ENCODE assay signal across 28 cellular contexts in the genomic region with DNA sequence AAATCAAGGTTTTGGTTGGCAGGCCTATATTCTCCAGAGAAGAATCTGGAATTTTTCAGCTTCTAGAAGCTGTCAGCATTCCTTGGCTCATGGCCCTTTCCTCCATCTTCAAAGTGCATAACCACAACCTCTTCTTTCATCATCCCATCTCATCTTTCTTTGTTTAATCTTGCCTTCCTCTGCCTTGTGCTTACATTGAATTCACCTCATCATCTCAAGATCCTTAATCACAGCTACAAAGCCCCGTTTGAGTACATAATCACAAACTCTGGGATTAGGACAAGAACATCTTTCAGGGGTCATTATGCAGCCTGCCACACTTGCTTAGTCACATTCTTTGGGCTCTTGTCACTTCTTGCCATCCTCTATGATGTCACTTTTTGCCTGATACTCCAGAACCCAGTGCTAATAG.
A peak's percentile ranks its signal among the peaks of the same experiment; 100 is the strongest.
DNase-seq lines count a peak whose midpoint lies in the region; ATAC-seq, FAIRE-seq and TF ChIP-seq lines count a peak whose summit lies in the region.
"Had no signal": no experiment of that assay in that cellular context is flagged by ENCODE, and none has a peak within 500 bp of the region (broad histone marks: within the 10 kb centered on the region; RNA-seq: fewer than 3 reads in every experiment).

No MANE protein-coding gene starts in this region.

- peak overlapping the region; percentile 5; the same call in 1 of the 2 replicates for H2BK20ac ChIP-seq in IMR-90 (ENCODE audit: low read depth, low read length)

- H3K4me2 ChIP-seq in IMR-90 (ENCODE audit: low read depth, low read length), result no peak overlapping the region
- H3K4me2 ChIP-seq: KMS-11 had no signal

- peak overlapping the region; percentile 6; the same call in 1 of the 2 replicates for H3K4ac ChIP-seq in IMR-90 (ENCODE audit: low read depth, low read length)

- H3K4me1 ChIP-seq in IMR-90 (ENCODE audit: control insufficient read depth, insufficient read depth, low read length), result peaks cover 5% of the 10 kb centered on the region
- H3K4me1 ChIP-seq: lower lobe of right lung had no signal

- dilution Hi-C loops in IMR-90 (cut with HindIII; ENCODE audit: low sequenced_read_pairs, unreplicated experiment), result no loop called here

- TF ChIP-seq CTCF in IMR-90 (conservative IDR thresholded peaks at IDR 0.05; ENCODE audit: low read depth, low read length), result no peak
- no peak for TF ChIP-seq CTCF in bronchial epithelial cell (IDR thresholded peaks at IDR 0.05; ENCODE audit: insufficient read depth, low read length, severe bottlenecking)

- peak overlapping the region; percentile 84; the same call in 2 of the 3 replicates for H2BK15ac ChIP-seq in IMR-90 (ENCODE audit: low read depth, low read length)

- peak overlapping the region; percentile 61 for H2AK5ac ChIP-seq in IMR-90 (ENCODE audit: low read depth, low read length)

- H3K36me3 ChIP-seq in IMR-90 (ENCODE audit: control insufficient read depth, insufficient read depth, low read length) (no peaks in the 10 kb centered on the region), bronchial epithelial cell (ENCODE audit: control insufficient read depth, insufficient read depth, low read length) (no peaks in the 10 kb centered on the region)
- H3K36me3 ChIP-seq: brain microvascular endothelial cell, lower lobe of right lung, thoracic aorta had no signal

- H3K18ac ChIP-seq in IMR-90 (ENCODE audit: low read depth, low read length), result no peak overlapping the region; the same call in 1 of the 2 replicates

- no peak overlapping the region for H3K27ac Mint-ChIP-seq in activated naive CD8-positive, alpha-beta T cell treated with anti-CD3 and anti-CD28 coated beads for 36 hours
- H3K27ac Mint-ChIP-seq: activated CD4-positive, alpha-beta T cell treated with anti-CD3 and anti-CD28 coated beads, Interleukin-2, amount 10 ng/mL, durations not matched to agents 7 days and 5 days; activated T-cell treated with anti-CD3 and anti-CD28 coated beads, Interleukin-2, amount 50 U/mL, for 24 hours; effector memory CD8-positive, alpha-beta T cell; nephron; stimulated activated naive CD8-positive, alpha-beta T cell treated with anti-CD3 and anti-CD28 coated beads, Interleukin-15, Interleukin-2, amounts not matched to agents 100 ng/mL and 50 ng/mL, for 24 hours had no signal

- no peaks in the 10 kb centered on the region for H3K79me1 ChIP-seq in IMR-90 (ENCODE audit: low read depth in 1 of 2, low read length in 2 of 2)

- no peak for TF ChIP-seq POLR2A in IMR-90 (IDR thresholded peaks at IDR 0.05; ENCODE audit: low read depth, low read length)

- peak overlapping the region; percentile 65; the same call in 1 of the 2 replicates for H2BK120ac ChIP-seq in IMR-90 (ENCODE audit: low read depth, low read length)

- peak overlapping the region; percentile 22 for H4K91ac ChIP-seq in IMR-90 (ENCODE audit: insufficient read depth, low read depth, low read length)

- 0 out of 2 replicates have a peak overlapping the region, but pooled peaks have one; percentile 1 for H3K23ac ChIP-seq in IMR-90 (ENCODE audit: low read depth, low read length)

- no peaks in the 10 kb centered on the region for H3K36me3 Mint-ChIP-seq in activated naive CD8-positive, alpha-beta T cell treated with anti-CD3 and anti-CD28 coated beads for 36 hours

- BruUV-seq in IMR-90 (replicated peaks; lab: Mats Ljungman, UMichigan), result no TSS peak

- ATAC-seq in IMR-90 (ENCODE audit: low read depth), result peak; percentile 30
- ATAC-seq: effector memory CD8-positive, alpha-beta T cell; esophagus mucosa; lower lobe of right lung; Right ventricle myocardium inferior had no signal

- peaks cover 4% of the 10 kb centered on the region for H3K9me1 ChIP-seq in IMR-90 (ENCODE audit: insufficient read depth, low read length)

- peak; percentile 77 for FAIRE-seq in bronchial epithelial cell (lab: Jason Lieb, UNC)
- FAIRE-seq: kidney had no signal

- no peaks in the 10 kb centered on the region for H3K9me3 Mint-ChIP-seq in activated naive CD8-positive, alpha-beta T cell treated with anti-CD3 and anti-CD28 coated beads for 36 hours
- H3K9me3 Mint-ChIP-seq: activated CD4-positive, alpha-beta T cell treated with anti-CD3 and anti-CD28 coated beads, Interleukin-2, amount 10 ng/mL, durations not matched to agents 7 days and 5 days; activated T-cell treated with anti-CD3 and anti-CD28 coated beads, Interleukin-2, amount 50 U/mL, for 24 hours; effector memory CD8-positive, alpha-beta T cell; nephron; stimulated activated naive CD8-positive, alpha-beta T cell treated with anti-CD3 and anti-CD28 coated beads, Interleukin-15, Interleukin-2, amounts not matched to agents 100 ng/mL and 50 ng/mL, for 24 hours had no signal

- H3K4me3 ChIP-seq in IMR-90 (ENCODE audit: insufficient read depth, low read depth, low read length) (no peak overlapping the region), bronchial epithelial cell (ENCODE audit: low read depth, low read length) (no peak overlapping the region)
- H3K4me3 ChIP-seq: coronary artery, lower lobe of right lung, skin epidermis, thoracic aorta had no signal

- in situ Hi-C loops in IMR-90 (cut with MboI; ENCODE audit: low sequenced_read_pairs), result no loop called here

- intact Hi-C loops in IMR-90 (cut with micrococcal nuclease), result no loop called here

- H3K27ac ChIP-seq in IMR-90 (ENCODE audit: insufficient read depth, low read length), result no peak overlapping the region
- H3K27ac ChIP-seq: brain microvascular endothelial cell, coronary artery, KMS-11, lower lobe of right lung, skin epidermis, thoracic aorta had no signal

- no peak overlapping the region for H2BK5ac ChIP-seq in IMR-90 (ENCODE audit: low read depth, low read length, poor library complexity, severe bottlenecking)

- H2AFZ ChIP-seq in IMR-90 (replicated peaks; ENCODE audit: low read length, poor library complexity), result no peak overlapping the region

- peak overlapping the region in 1 of 2 experiments; percentile 27; a peak in 1 of 4 replicates for H4K8ac ChIP-seq in IMR-90 (ENCODE audit: low read depth in 2 of 2, low read length in 2 of 2)

- H3K9me3 ChIP-seq in IMR-90 (ENCODE audit: control insufficient read depth, insufficient read depth, low read length), result peaks cover 2% of the 10 kb centered on the region; the same call in 1 of the 2 replicates
- H3K9me3 ChIP-seq: lower lobe of right lung, thoracic aorta had no signal

- no peak overlapping the region for H4K5ac ChIP-seq in IMR-90 (ENCODE audit: low read depth, low read length)

- H3K27me3 ChIP-seq in IMR-90 (ENCODE audit: control insufficient read depth, insufficient read depth, low read length) (no peaks in the 10 kb centered on the region), bronchial epithelial cell (ENCODE audit: control insufficient read depth, insufficient read depth, low read length) (no peaks in the 10 kb centered on the region)
- H3K27me3 ChIP-seq: brain microvascular endothelial cell had no signal

- peaks cover 67% of the 10 kb centered on the region for H3K27me3 Mint-ChIP-seq in activated naive CD8-positive, alpha-beta T cell treated with anti-CD3 and anti-CD28 coated beads for 36 hours

- POLR2A ChIA-PET in IMR-90 (lab: Charles Lee; ENCODE audit: unreplicated experiment), result no interaction called here

- no peak overlapping the region for H3K9ac ChIP-seq in IMR-90 (ENCODE audit: low read depth, low read length)
- H3K9ac ChIP-seq: KMS-11 had no signal

- CTCF ChIA-PET in IMR-90 (lab: Yijun Ruan, JAX), result interaction anchor here (1.6 kb wide), 1 partner anchor 133 kb away, joined by 3 read pairs; no protein-coding TSS in a partner anchor

- H4K20me1 ChIP-seq in IMR-90 (ENCODE audit: insufficient read depth, low read length), result no peaks in the 10 kb centered on the region

- no peak overlapping the region for H3K56ac ChIP-seq in IMR-90 (ENCODE audit: extremely low read depth, insufficient read depth, low read length)

- no peak for TF ChIP-seq RAD21 in IMR-90 (IDR thresholded peaks at IDR 0.05; ENCODE audit: low read length)

- no peaks in the 10 kb centered on the region for H3K4me1 Mint-ChIP-seq in activated naive CD8-positive, alpha-beta T cell treated with anti-CD3 and anti-CD28 coated beads for 36 hours
- H3K4me1 Mint-ChIP-seq: activated CD4-positive, alpha-beta T cell treated with anti-CD3 and anti-CD28 coated beads, Interleukin-2, amount 10 ng/mL, durations not matched to agents 7 days and 5 days had no signal

- no CpG with 5 or more reads among the region's 1 CpG for WGBS in IMR-90 (ENCODE audit: extremely low coverage in 2 of 2, insufficient read length in 1 of 2), 2 experiments

- DNase-seq in EL, result peak; percentile 47
- DNase-seq in IMR-90, result peak; percentile 77
- peak; percentile 44 for DNase-seq in bronchial epithelial cell (ENCODE audit: low read depth)
- DNase-seq in islet precursor cell, result peak; percentile 68
- no peak for DNase-seq in activated naive CD8-positive, alpha-beta T cell treated with anti-CD3 and anti-CD28 coated beads for 36 hours
- DNase-seq in DMS114 treated with DMSO at 0.1 percent for 48 hours (lab: John Stamatoyannopoulos, UW; ENCODE audit: unreplicated experiment), result no peak
- DNase-seq in NCI-H748 treated with DMSO at 0.1 percent for 48 hours (lab: John Stamatoyannopoulos, UW), result no peak
- DNase-seq: activated CD4-positive, alpha-beta T cell treated with anti-CD3 and anti-CD28 coated beads, Interleukin-2, amount 10 ng/mL, durations not matched to agents 7 days and 5 days; activated gamma-delta T cell; activated T-cell treated with anti-CD3 and anti-CD28 coated beads, Interleukin-2, amount 50 U/mL, for 24 hours; brain microvascular endothelial cell; DMS153; effector memory CD8-positive, alpha-beta T cell; GDM1; H7; kidney; lower lobe of right lung; NCI-H1417 treated with DMSO at 0.1 percent for 48 hours; NCI-H2081 treated with DMSO at 0.1 percent for 48 hours; NCI-H82 had no signal

- H3K4me3 Mint-ChIP-seq in activated naive CD8-positive, alpha-beta T cell treated with anti-CD3 and anti-CD28 coated beads for 36 hours, result no peak overlapping the region
- H3K4me3 Mint-ChIP-seq: activated CD4-positive, alpha-beta T cell treated with anti-CD3 and anti-CD28 coated beads, Interleukin-2, amount 10 ng/mL, durations not matched to agents 7 days and 5 days; activated T-cell treated with anti-CD3 and anti-CD28 coated beads, Interleukin-2, amount 50 U/mL, for 24 hours; effector memory CD8-positive, alpha-beta T cell; nephron; stimulated activated naive CD8-positive, alpha-beta T cell treated with anti-CD3 and anti-CD28 coated beads, Interleukin-15, Interleukin-2, amounts not matched to agents 100 ng/mL and 50 ng/mL, for 24 hours had no signal

- peak overlapping the region; percentile 7 for H2AK9ac ChIP-seq in IMR-90 (replicated peaks; ENCODE audit: low read depth, low read length, poor library complexity)

- H3K14ac ChIP-seq in IMR-90 (replicated peaks; ENCODE audit: low read depth, low read length), result peak overlapping the region; percentile 16; the same call in 1 of the 2 replicates

TF ChIP-seq in IMR-90, 13 proteins besides CTCF, POLR2A, EP300 and RAD21 (continues in another document):
- no peak for TF ChIP-seq FOS (IDR thresholded peaks at IDR 0.05; ENCODE audit: low read depth, low read length)

Comparison
In these comparisons a context has a peak if more than half of its experiments do, and no peak if none do; other contexts are left out.
1. DNase-seq: peak in EL (single experiment), IMR-90 (single experiment), bronchial epithelial cell (single experiment) and islet precursor cell (single experiment); none in activated naive CD8-positive, alpha-beta T cell treated with anti-CD3 and anti-CD28 coated beads for 36 hours (single experiment), DMS114 treated with DMSO at 0.1 percent for 48 hours (single experiment) and NCI-H748 treated with DMSO at 0.1 percent for 48 hours (single experiment).